Comparison of ENCODE assay signal across 21 cellular contexts in genomic region chr14:31154956-31155355, GRCh38. TPM values are rescaled to one million over a fixed set of nuclear protein-coding genes. Genes with fewer than 3 reads are reported as not detected.
A peak's percentile ranks its signal among the peaks of the same experiment; 100 is the strongest.
DNase-seq lines count a peak whose midpoint lies in the region; ATAC-seq, FAIRE-seq and TF ChIP-seq lines count a peak whose summit lies in the region.
"Had no signal": no experiment of that assay in that cellular context is flagged by ENCODE, and none has a peak within 500 bp of the region (broad histone marks: within the 10 kb centered on the region; RNA-seq: fewer than 3 reads in every experiment).

No MANE protein-coding gene starts in this region.

- H3K27ac Mint-ChIP-seq in osteocyte (ENCODE audit: unreplicated experiment) (peak overlapping the region; percentile 28), neural progenitor cell (no peak overlapping the region)
- H3K27ac Mint-ChIP-seq: WTC11 had no signal

- peaks cover 3% of the 10 kb centered on the region for H3K4me1 ChIP-seq in RWPE2 (ENCODE audit: insufficient read depth, poor library complexity, severe bottlenecking)
- H3K4me1 ChIP-seq in neural progenitor cell: no peaks in the 10 kb centered on the region
- H3K4me1 ChIP-seq: left ventricle myocardium inferior had no signal

- ATAC-seq in RWPE2 (ENCODE audit: low read depth) (no peak), GM18861 (IDR thresholded peaks at IDR 0.05; ENCODE audit: unreplicated experiment) (no peak)
- ATAC-seq: WTC11 had no signal

- H3K27me3 ChIP-seq in RWPE2 (ENCODE audit: insufficient read depth, poor library complexity, severe bottlenecking) (no peaks in the 10 kb centered on the region), neural progenitor cell (no peaks in the 10 kb centered on the region)

- H3K79me2 ChIP-seq in neural progenitor cell (ENCODE audit: low read depth): no peaks in the 10 kb centered on the region

- TF ChIP-seq POLR2A in GM12891 (IDR thresholded peaks at IDR 0.05; ENCODE audit: low read depth, low read length): no peak

- no peaks in the 10 kb centered on the region for H3K27me3 Mint-ChIP-seq in osteocyte (ENCODE audit: unreplicated experiment)
- no peaks in the 10 kb centered on the region for H3K27me3 Mint-ChIP-seq in neural progenitor cell (ENCODE audit: insufficient read depth, low read depth)

- no peak for TF ChIP-seq CTCF in RWPE2 (IDR thresholded peaks at IDR 0.05; ENCODE audit: poor library complexity, severe bottlenecking)
- no peak for TF ChIP-seq CTCF in osteocyte (IDR thresholded peaks at IDR 0.05)
- no peak for TF ChIP-seq CTCF in neural progenitor cell (IDR thresholded peaks at IDR 0.05)

- no peaks in the 10 kb centered on the region for H3F3A ChIP-seq in neural progenitor cell (ENCODE audit: low read depth)

- no peak overlapping the region for H3K4me2 ChIP-seq in neural progenitor cell

- no peak overlapping the region for H3K4me3 ChIP-seq in RWPE2 (ENCODE audit: severe bottlenecking)
- no peak overlapping the region for H3K4me3 ChIP-seq in neural progenitor cell
- H3K4me3 ChIP-seq: left ventricle myocardium inferior, skin epidermis had no signal

- no peak overlapping the region for H3K9ac ChIP-seq in neural progenitor cell

- H4K20me1 ChIP-seq in neural progenitor cell (ENCODE audit: low read depth): no peaks in the 10 kb centered on the region

- H2AFZ ChIP-seq in neural progenitor cell (replicated peaks): no peak overlapping the region

- peak; percentile 13 for DNase-seq in ELR (ENCODE audit: low read depth)
- DNase-seq in RWPE2 (ENCODE audit: low spot score): no peak
- DNase-seq in fibroblast of gingiva (ENCODE audit: low read depth): peak; percentile 7
- DNase-seq in osteocyte (ENCODE audit: extremely low spot score, unreplicated experiment): no peak
- no peak for DNase-seq in GM12891 (ENCODE audit: insufficient read length, low spot score)
- no peak for DNase-seq in neural progenitor cell (ENCODE audit: low spot score)
- no peak for DNase-seq in NCI-H1694 treated with DMSO at 0.1 percent for 48 hours (lab: John Stamatoyannopoulos, UW)
- DNase-seq: activated CD4-positive, alpha-beta T cell treated with anti-CD3 and anti-CD28 coated beads, Interleukin-2, amount 50 U/mL, for 4 hours; activated gamma-delta T cell treated with Interleukin-2 at 50 U/mL for 16 hours; amygdala; DMS153; foreskin melanocyte; GF-D8; immature natural killer cell; left ventricle myocardium inferior; NCI-H69; stimulated activated naive CD4-positive, alpha-beta T cell had no signal

- H3K36me3 ChIP-seq in RWPE2 (ENCODE audit: low read depth) (peaks cover 88% of the 10 kb centered on the region), neural progenitor cell (peaks cover 18% of the 10 kb centered on the region)

- no peak for FAIRE-seq in GM12891 (lab: Jason Lieb, UNC)

- no peak overlapping the region for H3K4me3 Mint-ChIP-seq in osteocyte (ENCODE audit: unreplicated experiment)
- no peak overlapping the region for H3K4me3 Mint-ChIP-seq in neural progenitor cell
- H3K4me3 Mint-ChIP-seq: immature natural killer cell, WTC11 had no signal

- H3K27ac ChIP-seq in RWPE2 (ENCODE audit: poor library complexity, severe bottlenecking) (peak overlapping the region; percentile 3), neural progenitor cell (no peak overlapping the region)
- H3K27ac ChIP-seq: left ventricle myocardium inferior, RWPE1, skin epidermis had no signal

- H3K36me3 Mint-ChIP-seq in osteocyte (ENCODE audit: unreplicated experiment) (peaks cover 29% of the 10 kb centered on the region), neural progenitor cell (peaks cover 15% of the 10 kb centered on the region)

- H3K9me3 ChIP-seq in RWPE2 (ENCODE audit: severe bottlenecking) (no peaks in the 10 kb centered on the region), neural progenitor cell (ENCODE audit: low read depth) (no peaks in the 10 kb centered on the region)
- H3K9me3 ChIP-seq: left ventricle myocardium inferior had no signal

- H3K9me3 Mint-ChIP-seq in osteocyte (ENCODE audit: unreplicated experiment) (no peaks in the 10 kb centered on the region), neural progenitor cell (no peaks in the 10 kb centered on the region)
- H3K9me3 Mint-ChIP-seq: immature natural killer cell, WTC11 had no signal

- peaks cover under 1% of the 10 kb centered on the region for H3K4me1 Mint-ChIP-seq in osteocyte (ENCODE audit: unreplicated experiment)
- no peaks in the 10 kb centered on the region for H3K4me1 Mint-ChIP-seq in neural progenitor cell
- H3K4me1 Mint-ChIP-seq: immature natural killer cell, WTC11 had no signal

TF ChIP-seq in GM12891, 5 proteins besides CTCF, POLR2A, EP300 and RAD21:
- TF ChIP-seq POU2F2 (IDR thresholded peaks at IDR 0.05; ENCODE audit: low read depth, low read length) (no peak), TAF1 (IDR thresholded peaks at IDR 0.05; ENCODE audit: low read depth, low read length) (no peak), SPI1 (IDR thresholded peaks at IDR 0.05; ENCODE audit: low read depth, low read length) (no peak), PAX5 (IDR thresholded peaks at IDR 0.05; ENCODE audit: insufficient read depth, low read length, severe bottlenecking) (no peak), POLR2AphosphoS5 (IDR thresholded peaks at IDR 0.05; ENCODE audit: low read depth, low read length) (no peak)
TF ChIP-seq in GM12891: peak in this region for 0.

RNA-seq across cellular contexts. Expression of gene HECTD1, which starts 52.6 kb away (rescaled TPM):
- total RNA-seq in osteocyte (160 and 175 TPM in 2 replicates), neural progenitor cell (ENCODE audit: low replicate concordance) (142 and 153 TPM in 2 replicates)
- polyA plus RNA-seq in GM12891 (2012; ENCODE audit: low read depth, missing spikeins): 33.9 TPM

Comparison
In these comparisons a context has a peak if more than half of its experiments do, and no peak if none do; other contexts are left out.
1. DNase-seq: peak in ELR (single experiment) and fibroblast of gingiva (single experiment); none in RWPE2 (single experiment), osteocyte (single experiment), GM12891 (single experiment), neural progenitor cell (single experiment) and NCI-H1694 treated with DMSO at 0.1 percent for 48 hours (single experiment).